ENCODE assay signal across 8 cellular contexts in genomic region chr9:87049929-87050611, GRCh38.
DNase-seq lines count a peak whose midpoint lies in the region; ATAC-seq and TF ChIP-seq lines count a peak whose summit lies in the region.
"Not testable (repeated sequence)": the region's sequence is repeated elsewhere in the genome, so short reads cannot be mapped to it uniquely, and the experiment has no call there.

No MANE protein-coding gene starts in this region.

- not testable (repeated sequence) for H3K18ac ChIP-seq in IMR-90 (ENCODE audit: low read depth, low read length)

- not testable (repeated sequence) for TF ChIP-seq POLR2A in IMR-90 (IDR thresholded peaks at IDR 0.05; ENCODE audit: low read depth, low read length)

- in situ Hi-C loops in IMR-90 (cut with MboI; ENCODE audit: low sequenced_read_pairs); astrocyte of the cerebellum (cut with HindIII; ENCODE audit: low sequenced_read_pairs): not testable (repeated sequence)

- not testable (repeated sequence) for H4K8ac ChIP-seq in IMR-90 (ENCODE audit: low read depth in 2 of 2, low read length in 2 of 2)

- not testable (repeated sequence) for H3K9me2 ChIP-seq in SK-N-SH

- not testable (repeated sequence) for H3K4me3 ChIP-seq in AG10803 (ENCODE audit: low read length); HEK293 (ENCODE audit: low read depth, low read length); IMR-90 (ENCODE audit: insufficient read depth, low read depth, low read length); SK-N-SH (ENCODE audit: low read depth in 2 of 2, low read length in 1 of 2); astrocyte of the cerebellum (ENCODE audit: low read depth, low read length); fibroblast of mammary gland (ENCODE audit: control insufficient read depth, low read depth, low read length)

- not testable (repeated sequence) for H4K20me1 ChIP-seq in IMR-90 (ENCODE audit: insufficient read depth, low read length); SK-N-SH (ENCODE audit: insufficient read depth)

- intact Hi-C loops in IMR-90 (cut with micrococcal nuclease) = not testable (repeated sequence)

- not testable (repeated sequence) for H2BK5ac ChIP-seq in IMR-90 (ENCODE audit: low read depth, low read length, poor library complexity, severe bottlenecking)

- H3K36me3 ChIP-seq in HEK293 (ENCODE audit: control insufficient read depth in 2 of 2, insufficient read depth in 1 of 2, low read length in 2 of 2); IMR-90 (ENCODE audit: control insufficient read depth, insufficient read depth, low read length); SK-N-SH (replicated peaks in 1 of 2; ENCODE audit: control insufficient read depth in 1 of 2, insufficient read depth in 2 of 2, low read length in 1 of 2): not testable (repeated sequence)

- TF ChIP-seq CTCF in AG10803 (conservative IDR thresholded peaks at IDR 0.05; ENCODE audit: low read length); HEK293 (tag by site-specific recombination; IDR thresholded peaks at IDR 0.05); IMR-90 (conservative IDR thresholded peaks at IDR 0.05; ENCODE audit: low read depth, low read length); SK-N-SH (IDR thresholded peaks at IDR 0.05); astrocyte of the cerebellum (IDR thresholded peaks at IDR 0.05; ENCODE audit: low read depth, low read length, missing control alignments); fibroblast of mammary gland (conservative IDR thresholded peaks at IDR 0.05; ENCODE audit: control insufficient read depth, insufficient read depth, low read depth, low read length): not testable (repeated sequence)

- DNase-seq in AG10803 (ENCODE audit: low read depth) (peak; percentile 88), GM04503 (ENCODE audit: low read depth) (peak; percentile 75), IMR-90 (peak; percentile 18), astrocyte of the cerebellum (ENCODE audit: low read depth) (peak; percentile 8), fibroblast of mammary gland (ENCODE audit: low read depth) (peak; percentile 87), myocyte (ENCODE audit: low read depth) (peak; percentile 9)
- not testable (repeated sequence) for DNase-seq in SK-N-SH

- not testable (repeated sequence) for H3K23ac ChIP-seq in IMR-90 (ENCODE audit: low read depth, low read length)

- dilution Hi-C loops in IMR-90 (cut with HindIII; ENCODE audit: low sequenced_read_pairs, unreplicated experiment) = not testable (repeated sequence)

- CTCF ChIA-PET in HEK293 (lab: Yijun Ruan, JAX); IMR-90 (lab: Yijun Ruan, JAX); SK-N-SH (lab: Yijun Ruan, JAX): not testable (repeated sequence)

- H2AK5ac ChIP-seq in IMR-90 (ENCODE audit: low read depth, low read length) = not testable (repeated sequence)

- ATAC-seq in IMR-90 (ENCODE audit: low read depth) = not testable (repeated sequence)

- not testable (repeated sequence) for H4K91ac ChIP-seq in IMR-90 (ENCODE audit: insufficient read depth, low read depth, low read length)

- not testable (repeated sequence) for H3K27ac ChIP-seq in HEK293 (ENCODE audit: extremely low read depth, low read depth, low read length); IMR-90 (ENCODE audit: insufficient read depth, low read length)
- H3K27ac ChIP-seq in SK-N-SH (ENCODE audit: low read depth in 2 of 2, low read length in 1 of 2) = peak overlapping the region; percentile 48 to 71; a peak in 3 of 4 replicates

- H3K4ac ChIP-seq in IMR-90 (ENCODE audit: low read depth, low read length) = not testable (repeated sequence)

- TF ChIP-seq RAD21 in IMR-90 (IDR thresholded peaks at IDR 0.05; ENCODE audit: low read length); SK-N-SH (IDR thresholded peaks at IDR 0.05; ENCODE audit: low read length): not testable (repeated sequence)

- not testable (repeated sequence) for H2BK20ac ChIP-seq in IMR-90 (ENCODE audit: low read depth, low read length)

- H3F3A ChIP-seq in SK-N-SH (replicated peaks; ENCODE audit: insufficient read depth) = not testable (repeated sequence)

- H2BK15ac ChIP-seq in IMR-90 (ENCODE audit: low read depth, low read length) = not testable (repeated sequence)

- H3K79me2 ChIP-seq in SK-N-SH (ENCODE audit: insufficient read depth) = not testable (repeated sequence)

- not testable (repeated sequence) for H4K5ac ChIP-seq in IMR-90 (ENCODE audit: low read depth, low read length)

- no CpG with 5 or more reads among the region's 2 CpGs for WGBS in IMR-90 (ENCODE audit: extremely low coverage in 2 of 2, insufficient read length in 1 of 2), 2 experiments
- 28% methylated on average over 2 of the region's 2 CpGs for WGBS in SK-N-SH (ENCODE audit: low lambda C conversion rate)

- BruUV-seq in IMR-90 (replicated peaks; lab: Mats Ljungman, UMichigan) = not testable (repeated sequence)

- H3K56ac ChIP-seq in IMR-90 (ENCODE audit: extremely low read depth, insufficient read depth, low read length) = not testable (repeated sequence)

- not testable (repeated sequence) for H3K9me3 ChIP-seq in HEK293 (ENCODE audit: control insufficient read depth, insufficient read depth, low read depth, low read length); IMR-90 (ENCODE audit: control insufficient read depth, insufficient read depth, low read length); SK-N-SH

- not testable (repeated sequence) for H3K14ac ChIP-seq in IMR-90 (replicated peaks; ENCODE audit: low read depth, low read length)

- H3K9ac ChIP-seq in IMR-90 (ENCODE audit: low read depth, low read length); SK-N-SH: not testable (repeated sequence)

- not testable (repeated sequence) for H3K79me1 ChIP-seq in IMR-90 (ENCODE audit: low read depth in 1 of 2, low read length in 2 of 2)

- H2AK9ac ChIP-seq in IMR-90 (replicated peaks; ENCODE audit: low read depth, low read length, poor library complexity) = not testable (repeated sequence)

- H2AFZ ChIP-seq in IMR-90 (replicated peaks; ENCODE audit: low read length, poor library complexity); SK-N-SH (ENCODE audit: low read depth): not testable (repeated sequence)

- H3K9me1 ChIP-seq in IMR-90 (ENCODE audit: insufficient read depth, low read length) = not testable (repeated sequence)

- POLR2A ChIA-PET in HEK293 (lab: Yijun Ruan, JAX) = interaction anchor here (0.6 kb wide), 1 partner anchor 224 kb away, joined by 3 read pairs; no protein-coding TSS in a partner anchor
- POLR2A ChIA-PET in IMR-90 (lab: Charles Lee; ENCODE audit: unreplicated experiment); SK-N-SH (lab: Yijun Ruan, JAX): not testable (repeated sequence)

- TF ChIP-seq EP300 in SK-N-SH (IDR thresholded peaks at IDR 0.05; ENCODE audit: borderline replicate concordance in 1 of 2, low read depth in 1 of 2, low read length in 1 of 2) = peak; percentile 7 to 62; a peak in 1 of 4 replicates

- H3K4me1 ChIP-seq in HEK293 (ENCODE audit: control insufficient read depth, insufficient read depth, low read length); IMR-90 (ENCODE audit: control insufficient read depth, insufficient read depth, low read length); SK-N-SH (ENCODE audit: control insufficient read depth in 1 of 2, insufficient read depth in 2 of 2, low read depth in 1 of 2, low read length in 1 of 2): not testable (repeated sequence)

- not testable (repeated sequence) for H2BK120ac ChIP-seq in IMR-90 (ENCODE audit: low read depth, low read length)

- not testable (repeated sequence) for H3K27me3 ChIP-seq in IMR-90 (ENCODE audit: control insufficient read depth, insufficient read depth, low read length); SK-N-SH (ENCODE audit: insufficient read depth)

- not testable (repeated sequence) for H3K4me2 ChIP-seq in IMR-90 (ENCODE audit: low read depth, low read length); SK-N-SH

TF ChIP-seq in HEK293, 187 proteins besides CTCF, POLR2A, EP300 and RAD21:
- peak; percentile 36; the same call in 1 of the 2 replicates for TF ChIP-seq ZNF146 (tag by site-specific recombination; IDR thresholded peaks at IDR 0.05)

TF ChIP-seq in SK-N-SH, 30 proteins besides CTCF, POLR2A, EP300 and RAD21:
- TF ChIP-seq POLR2AphosphoS5 (IDR thresholded peaks at IDR 0.05; ENCODE audit: low read depth, low read length) = peak; percentile 24; the same call in 1 of the 2 replicates
- TF ChIP-seq TCF12 (IDR thresholded peaks at IDR 0.05) = peak; percentile 91
- TF ChIP-seq JUND (IDR thresholded peaks at IDR 0.05) = 0 out of 2 replicates have a peak, but pooled peaks have one; percentile 18
- TF ChIP-seq MEF2A (IDR thresholded peaks at IDR 0.05; ENCODE audit: borderline replicate concordance, low read depth) = 0 out of 2 replicates have a peak, but pooled peaks have one; percentile 20
- peak; percentile 36; the same call in 1 of the 2 replicates for TF ChIP-seq PBX3 (IDR thresholded peaks at IDR 0.05)
- peak; percentile 20; the same call in 1 of the 2 replicates for TF ChIP-seq NFIC (IDR thresholded peaks at IDR 0.05; ENCODE audit: borderline replicate concordance)
TF ChIP-seq in SK-N-SH: peak in this region for 6; not testable (repeated sequence) for 24.
